Comparison of ENCODE assay signal across 9 cellular contexts in genomic region chr2:20421988-20422678, GRCh38. TPM values are rescaled to one million over a fixed set of nuclear protein-coding genes. Genes with fewer than 3 reads are reported as not detected.
DNase-seq lines count a peak whose midpoint lies in the region; ATAC-seq and TF ChIP-seq lines count a peak whose summit lies in the region.
"Had no signal": no experiment of that assay in that cellular context is flagged by ENCODE, and none has a peak within 500 bp of the region (broad histone marks: within the 10 kb centered on the region; RNA-seq: fewer than 3 reads in every experiment).

No MANE protein-coding gene starts in this region.

- H3K4me3 ChIP-seq in adipocyte (ENCODE audit: low read length) (peak overlapping the region; percentile 54), right atrium auricular region (no peak overlapping the region), gastrocnemius medialis (no peak overlapping the region)

- H3K4me1 ChIP-seq in adipocyte (ENCODE audit: control insufficient read depth, insufficient read depth, low read length) (peaks cover 74% of the 10 kb centered on the region), right atrium auricular region (peaks cover 0 to 35% of the 10 kb centered on the region in 2 donors), gastrocnemius medialis (peaks cover 26 to 28% of the 10 kb centered on the region in 2 donors)

- TF ChIP-seq POLR2A in gastrocnemius medialis (IDR thresholded peaks at IDR 0.05): no peak

- H3K9me3 ChIP-seq in adipocyte (ENCODE audit: control insufficient read depth, low read length) (no peaks in the 10 kb centered on the region), right atrium auricular region (no peaks in the 10 kb centered on the region), gastrocnemius medialis (no peaks in the 10 kb centered on the region)

- no peaks in the 10 kb centered on the region for H3K36me3 ChIP-seq in adipocyte (ENCODE audit: control insufficient read depth, insufficient read depth, low read length, severe bottlenecking)
- H3K36me3 ChIP-seq in right atrium auricular region: no peaks in the 10 kb centered on the region
- no peaks in the 10 kb centered on the region for H3K36me3 ChIP-seq in gastrocnemius medialis

- no peak for TF ChIP-seq CTCF in right atrium auricular region (IDR thresholded peaks at IDR 0.05)
- no peak for TF ChIP-seq CTCF in gastrocnemius medialis (IDR thresholded peaks at IDR 0.05 in 4 of 5, conservative IDR thresholded peaks at IDR 0.05 in 1 of 5)

- peak; percentile 91 for DNase-seq in GM03348 (ENCODE audit: low spot score)
- DNase-seq in adipocyte (ENCODE audit: low read depth): peak; percentile 89
- DNase-seq in right atrium auricular region (ENCODE audit: low spot score): peak; percentile 96
- peak; percentile 69 to 92 for DNase-seq in gastrocnemius medialis
- DNase-seq in GDM1 (lab: John Stamatoyannopoulos, UW): no peak
- DNase-seq in stimulated activated naive CD4-positive, alpha-beta T cell (lab: John Stamatoyannopoulos, UW): no peak
- DNase-seq: NCI-H187 treated with DMSO at 0.1 percent for 48 hours had no signal

- in situ Hi-C loops in gastrocnemius medialis (cut with MboI; ENCODE audit: low sequenced_read_pairs in 4 of 4): no loop called here

- H3K27ac ChIP-seq in right atrium auricular region (peak overlapping the region; percentile 51 to 81), gastrocnemius medialis (peak overlapping the region; percentile 41 to 69 (median 58))

- intact Hi-C loops in gastrocnemius medialis (cut with DNase I; ENCODE audit: low total_unique reads): loop anchor here (2.0 kb wide), 1 partner anchor 43 kb away; no protein-coding TSS in a partner anchor

- ATAC-seq in gastrocnemius medialis: peak; percentile 61 to 67
- no peak for ATAC-seq in GM18519 (IDR thresholded peaks at IDR 0.05; ENCODE audit: low FRiP score, unreplicated experiment)
- no peak for ATAC-seq in GM21528 (IDR thresholded peaks at IDR 0.05; ENCODE audit: low FRiP score, unreplicated experiment)

- H3K27me3 ChIP-seq in adipocyte (replicated peaks; ENCODE audit: control insufficient read depth, insufficient read depth, low read length) (no peaks in the 10 kb centered on the region), right atrium auricular region (no peaks in the 10 kb centered on the region), gastrocnemius medialis (no peaks in the 10 kb centered on the region)

- peak overlapping the region; percentile 74 for H3K9ac ChIP-seq in adipocyte (ENCODE audit: low read length)

RNA-seq across cellular contexts. Expression of gene RHOB, which starts 24.7 kb away (rescaled TPM):
- total RNA-seq in right atrium auricular region: 100 to 1,000 TPM; 471 to 664 TPM
- 1,000 to 10,000 TPM in 2 of 4 donors, 100 to 1,000 TPM in 2; 696 to 1,267 (median 1,094) TPM for total RNA-seq in gastrocnemius medialis

Comparison
In these comparisons a context has a peak if more than half of its experiments do, and no peak if none do; other contexts are left out.
1. DNase-seq: peak in GM03348 (single experiment), adipocyte (single experiment), right atrium auricular region (single experiment) and gastrocnemius medialis (2 of 2); none in GDM1 (single experiment) and stimulated activated naive CD4-positive, alpha-beta T cell (0 of 6).
2. ATAC-seq: peak in gastrocnemius medialis (2 of 2); none in GM18519 (single experiment) and GM21528 (single experiment).